9 cellular contexts compared by ENCODE assay signal in genomic region chr7:48200946-48201589, GRCh38. TPM values are rescaled to one million over a fixed set of nuclear protein-coding genes. Genes with fewer than 3 reads are reported as not detected.
DNase-seq lines count a peak whose midpoint lies in the region; ATAC-seq, FAIRE-seq and TF ChIP-seq lines count a peak whose summit lies in the region.
"Not testable (repeated sequence)": the region's sequence is repeated elsewhere in the genome, so short reads cannot be mapped to it uniquely, and the experiment has no call there.
"Had no signal": no experiment of that assay in that cellular context is flagged by ENCODE, and none has a peak within 500 bp of the region (broad histone marks: within the 10 kb centered on the region; RNA-seq: fewer than 3 reads in every experiment).

No MANE protein-coding gene starts in this region.

- H3K27me3 ChIP-seq in K562 (ENCODE audit: control insufficient read depth in 2 of 2, insufficient read depth in 2 of 2, low read length in 2 of 2); iPS-15b (ENCODE audit: control insufficient read depth, insufficient read depth, low read length); left lung; neuronal stem cell (ENCODE audit: control insufficient read depth in 3 of 3, insufficient read depth in 3 of 3, low read depth in 1 of 3, low read length in 3 of 3): not testable (repeated sequence)

- not testable (repeated sequence) for FAIRE-seq in K562 (lab: Jason Lieb, UNC)

- H3K14ac ChIP-seq in neuronal stem cell (ENCODE audit: low read length): not testable (repeated sequence)

- in situ Hi-C loops in K562 (cut with MboI): not testable (repeated sequence)

- not testable (repeated sequence) for TF ChIP-seq POLR2A in K562 (conservative IDR thresholded peaks at IDR 0.05)

- peak; percentile 45 for DNase-seq in ELF-1 (ENCODE audit: low read depth, low spot score)
- peak; percentile 20 for DNase-seq in NCI-H82 treated with DMSO at 0.1 percent for 48 hours (lab: John Stamatoyannopoulos, UW; ENCODE audit: unreplicated experiment)
- DNase-seq in K562 (ENCODE audit: extremely low read depth in 1 of 4, low spot score in 3 of 4): peak in 2 of 4 experiments; percentile 11 to 19
- peak; percentile 56 for DNase-seq in epithelial cell of esophagus (ENCODE audit: low read depth)
- peak in 1 of 2 donors; percentile 53 for DNase-seq in left lung
- not testable (repeated sequence) for DNase-seq in neuronal stem cell (ENCODE audit: low spot score)

- H3K4ac ChIP-seq in neuronal stem cell (ENCODE audit: low read length): not testable (repeated sequence)

- H3K9me3 ChIP-seq in K562 (replicated peaks; ENCODE audit: control insufficient read depth, insufficient read depth, low read depth, low read length); iPS-15b (ENCODE audit: control insufficient read depth, insufficient read depth, low read length); left lung; neuronal stem cell (replicated peaks in 1 of 2; ENCODE audit: control insufficient read depth in 2 of 2, insufficient read depth in 1 of 2, low read depth in 1 of 2, low read length in 2 of 2): not testable (repeated sequence)

- intact Hi-C loops in K562 (cut with micrococcal nuclease); left lung (cut with DNase I): not testable (repeated sequence)

- WGBS in K562 (ENCODE audit: insufficient coverage, low coverage, missing lambda C conversion rate): under 1% methylated on average over 19 of the region's 19 CpGs
- no CpG with 5 or more reads among the region's 19 CpGs for WGBS in neuronal stem cell (ENCODE audit: extremely low coverage in 2 of 2, insufficient read length in 2 of 2, insufficient replicate concordance in 1 of 2), 2 donors

- not testable (repeated sequence) for H3K4me1 ChIP-seq in K562 (replicated peaks in 1 of 2; ENCODE audit: control insufficient read depth in 2 of 2, insufficient read depth in 2 of 2, low read length in 2 of 2); iPS-15b (ENCODE audit: control insufficient read depth, insufficient read depth, low read length); left lung; neuronal stem cell (ENCODE audit: control insufficient read depth in 2 of 2, insufficient read depth in 1 of 2, low read depth in 1 of 2, low read length in 2 of 2)

- H4K91ac ChIP-seq in neuronal stem cell (ENCODE audit: low read depth, low read length, poor library complexity): not testable (repeated sequence)

- H3K9me1 ChIP-seq in K562 (ENCODE audit: control insufficient read depth, insufficient read depth, low read length): not testable (repeated sequence)

- not testable (repeated sequence) for H2BK15ac ChIP-seq in neuronal stem cell (ENCODE audit: low read length)

- peak overlapping the region; percentile 18; the same call in 1 of the 2 replicates for H3K4me2 ChIP-seq in K562 (ENCODE audit: insufficient read depth, low read length)
- not testable (repeated sequence) for H3K4me2 ChIP-seq in neuronal stem cell (ENCODE audit: insufficient read depth, low read length, poor library complexity, severe bottlenecking)

- not testable (repeated sequence) for BruUV-seq in K562 (replicated peaks; lab: Mats Ljungman, UMichigan)

- ATAC-seq in K562 (peak; percentile 69), left lung (peak; percentile 26)

- H4K8ac ChIP-seq in neuronal stem cell (ENCODE audit: low read depth, low read length): not testable (repeated sequence)

- not testable (repeated sequence) for H3K79me2 ChIP-seq in K562 (ENCODE audit: control insufficient read depth, insufficient read depth, low read length)

- H2BK120ac ChIP-seq in neuronal stem cell (ENCODE audit: low read depth, low read length): not testable (repeated sequence)

- not testable (repeated sequence) for TF ChIP-seq EP300 in K562 (IDR thresholded peaks at IDR 0.05; ENCODE audit: low read length)

- H2AFZ ChIP-seq in K562 (ENCODE audit: low read depth, low read length) (peak overlapping the region; percentile 59; the same call in 1 of the 2 replicates), neuronal stem cell (ENCODE audit: low read length) (peak overlapping the region; percentile 22)

- not testable (repeated sequence) for H3K23ac ChIP-seq in neuronal stem cell (ENCODE audit: low read depth, low read length, poor library complexity)

- H2AK5ac ChIP-seq in neuronal stem cell (ENCODE audit: low read depth, low read length): not testable (repeated sequence)

- H3K79me1 ChIP-seq in neuronal stem cell (ENCODE audit: low read depth, low read length): not testable (repeated sequence)

- not testable (repeated sequence) for H3K4me3 ChIP-seq in K562; epithelial cell of esophagus (ENCODE audit: low read length); left lung; neuronal stem cell (ENCODE audit: low read length in 2 of 2)
- H3K4me3 ChIP-seq in iPS-15b (ENCODE audit: low read depth, low read length): peak overlapping the region; percentile 30

- H3K36me3 ChIP-seq in K562 (ENCODE audit: control insufficient read depth, insufficient read depth, low read length); iPS-15b (ENCODE audit: control insufficient read depth, insufficient read depth, low read length); left lung; neuronal stem cell (replicated peaks in 1 of 2; ENCODE audit: control insufficient read depth in 2 of 2, insufficient read depth in 2 of 2, low read length in 2 of 2): not testable (repeated sequence)

- H3K9ac ChIP-seq in K562 (ENCODE audit: insufficient read depth in 1 of 2, low read depth in 2 of 2, low read length in 2 of 2) (peak overlapping the region in 1 of 2 experiments; percentile 17; a peak in 1 of 4 replicates), iPS-15b (ENCODE audit: low read depth, low read length) (peak overlapping the region; percentile 24)
- H3K9ac ChIP-seq in neuronal stem cell (ENCODE audit: low read depth, low read length, poor library complexity): not testable (repeated sequence)

- not testable (repeated sequence) for TF ChIP-seq RAD21 in K562 (CRISPR knock-in tag; conservative IDR thresholded peaks at IDR 0.05 in 1 of 2, IDR thresholded peaks at IDR 0.05 in 1 of 2)

- H2BK12ac ChIP-seq in neuronal stem cell (ENCODE audit: low read length): not testable (repeated sequence)

- not testable (repeated sequence) for H2BK5ac ChIP-seq in neuronal stem cell (ENCODE audit: low read length)

- H3K27ac ChIP-seq in K562 (ENCODE audit: extremely low read depth, low read depth, low read length); left lung; neuronal stem cell (replicated peaks; ENCODE audit: low read length): not testable (repeated sequence)

- H3K18ac ChIP-seq in neuronal stem cell (ENCODE audit: low read length): not testable (repeated sequence)

- CTCF ChIA-PET in K562 (lab: Yijun Ruan, JAX; ENCODE audit: low intra/inter-chr PET ratio): not testable (repeated sequence)

- not testable (repeated sequence) for H4K20me1 ChIP-seq in K562 (replicated peaks; ENCODE audit: control insufficient read depth, insufficient read depth, low read length)

- not testable (repeated sequence) for TF ChIP-seq CTCF in K562 (IDR thresholded peaks at IDR 0.05 in 2 of 3, conservative IDR thresholded peaks at IDR 0.05 in 1 of 3; ENCODE audit: insufficient read depth in 2 of 3, low read depth in 1 of 3, low read length in 3 of 3); epithelial cell of esophagus (IDR thresholded peaks at IDR 0.05; ENCODE audit: insufficient read depth, low read depth, low read length, missing control alignments); left lung (IDR thresholded peaks at IDR 0.05)

- POLR2A ChIA-PET in K562 (lab: Yijun Ruan, JAX): interaction anchor here (0.9 kb wide), 2 partner anchors 10 to 25 kb away, joined by 3 read pairs; no protein-coding TSS in a partner anchor

TF ChIP-seq in K562, 482 proteins besides CTCF, POLR2A, EP300 and RAD21:
- TF ChIP-seq ARID1B (IDR thresholded peaks at IDR 0.05): peak; percentile 45
- TF ChIP-seq RFX1 (IDR thresholded peaks at IDR 0.05): peak; percentile 17; the same call in 1 of the 2 replicates
- peak; percentile 52; the same call in 1 of the 2 replicates for TF ChIP-seq SOX6 (IDR thresholded peaks at IDR 0.05)
- peak; percentile 21; the same call in 1 of the 2 replicates for TF ChIP-seq CXXC5 (CRISPR knock-in tag; IDR thresholded peaks at IDR 0.05)
- TF ChIP-seq C11orf30 (IDR thresholded peaks at IDR 0.05; ENCODE audit: low read depth): 0 out of 2 replicates have a peak, but pooled peaks have one; percentile 24
- TF ChIP-seq NFE2 (IDR thresholded peaks at IDR 0.05; ENCODE audit: low read depth): peak; percentile 43; the same call in 1 of the 2 replicates
TF ChIP-seq in K562: peak in this region for 6; not testable (repeated sequence) for 476.

RNA-seq across cellular contexts. Expression of gene ABCA13, which starts 29.8 kb away (rescaled TPM):
- 3.7 and 3.8 TPM in 2 replicates for total RNA-seq in K562 (2011; cell fraction: chromatin; rRNA removed; ENCODE audit: low replicate concordance)
- 3.6 and 3.7 TPM in 2 replicates for total RNA-seq in K562 (2011; cell fraction: nucleolus; rRNA removed)
- 2.6 and 2.9 TPM in 2 replicates for total RNA-seq in K562 (2011; cell fraction: nucleoplasm; rRNA removed)
- total RNA-seq in K562 (2014; rRNA removed) (0.14 and 0.24 TPM in 2 replicates), K562 (2014; rRNA removed; fragmentation: Illumina TruSeq; extraction: Trizol) (0.26 and 0.58 TPM in 2 replicates), K562 (2015; rRNA removed; fragmentation: Illumina TruSeq; extraction: Trizol) (0.19 and 0.29 TPM in 2 replicates), K562 (2021) (0.64 and 0.69 TPM in 2 replicates), left lung (1 to 10 TPM in 1 of 2 donors, under 1 TPM in 1; 0.55 to 2.9 TPM)
- polyA plus RNA-seq in K562 (2011; rRNA removed) (0.69 and 1.5 TPM in 2 replicates), K562 (2014; fragmentation: Illumina TruSeq; extraction: Trizol) (0.28 and 0.42 TPM in 2 replicates), K562 (2014; fragmentation: Nextera tagmentation; extraction: Ambion mirVana) (under 1 TPM; 0.31 to 0.38 TPM), K562 (2014; rRNA removed) (0.24 and 0.36 TPM in 2 replicates)
- 0.55 and 1.0 TPM in 2 replicates for polyA plus RNA-seq in K562 (2011; cell fraction: cytosol; rRNA removed)
- 1.7 and 2.0 TPM in 2 replicates for polyA plus RNA-seq in K562 (2011; cell fraction: nucleus; rRNA removed)
- polyA plus RNA-seq in K562 (2012): 0.36 and 0.39 TPM in 2 replicates
- polyA minus RNA-seq in K562 (2011; rRNA and poly(A)+ RNA removed): 1.0 and 2.2 TPM in 2 replicates
- 0.19 and 1.4 TPM in 2 replicates for polyA minus RNA-seq in K562 (2011; cell fraction: cytosol; rRNA and poly(A)+ RNA removed)
- 1.8 and 3.5 TPM in 2 replicates for polyA minus RNA-seq in K562 (2011; cell fraction: nucleus; rRNA and poly(A)+ RNA removed)
- 0.07 TPM for polyA plus RNA-seq in neuronal stem cell (2013, experiment 1 of 2)
- 0.07 TPM for polyA plus RNA-seq in neuronal stem cell (2013, experiment 2 of 2)
- total RNA-seq: CD4-positive, alpha-beta memory T cell had no signal
- polyA plus RNA-seq: CD4-positive, alpha-beta memory T cell; GM23248 had no signal
